In the genomic region with DNA sequence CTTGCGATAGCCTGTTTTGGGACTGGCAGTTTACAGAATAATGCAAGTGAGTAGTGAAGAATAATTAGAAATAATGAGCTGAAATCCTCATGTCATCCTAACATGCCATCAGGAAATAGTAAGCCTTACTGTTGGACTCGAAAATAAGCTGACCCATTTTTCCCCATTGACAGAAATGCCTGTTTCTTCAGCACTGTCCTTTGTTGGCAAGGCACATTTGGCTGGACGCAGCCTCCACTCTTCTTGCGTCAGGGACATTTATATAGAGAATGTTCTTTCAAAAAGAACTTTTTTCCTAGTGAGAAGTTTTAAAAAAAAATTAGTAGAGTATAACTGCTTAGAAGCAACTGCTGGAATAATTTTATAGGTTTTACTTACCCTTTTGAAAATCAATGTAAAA, we compare ENCODE assay signal across 9 cellular contexts.
"Had no signal": no experiment of that assay in that cellular context is flagged by ENCODE, and none has a peak within 500 bp of the region (broad histone marks: within the 10 kb centered on the region; RNA-seq: fewer than 3 reads in every experiment).

No MANE protein-coding gene starts in this region.

- H3K36me3 Mint-ChIP-seq: naive B cell had no signal

- H3K9me3 ChIP-seq: lower lobe of right lung, tibial nerve had no signal

- H3K36me3 ChIP-seq: lower lobe of right lung, tibial nerve had no signal

- H3K4me3 ChIP-seq: lower lobe of right lung, tibial nerve had no signal

- ATAC-seq: activated CD4-positive, CD25-positive, alpha-beta regulatory T cell treated with anti-CD3 and anti-CD28 coated beads, Interleukin-2, amount 50 U/mL, for 24 hours; lower lobe of right lung had no signal

- H3K27me3 Mint-ChIP-seq: naive B cell had no signal

- H3K27ac ChIP-seq: lower lobe of right lung had no signal

- H3K27me3 ChIP-seq: tibial nerve had no signal

- DNase-seq: activated CD4-positive, alpha-beta T cell treated with anti-CD3 and anti-CD28 coated beads, Interleukin-2, amount 50 U/mL, for 4 hours; activated naive CD4-positive, alpha-beta T cell treated with anti-CD3 and anti-CD28 coated beads, Interleukin-2, amount 50 U/mL, for 16 hours; activated T-cell treated with anti-CD3 and anti-CD28 coated beads, Interleukin-2, amount 50 U/mL, for 1 hour; kidney; lower lobe of right lung; naive B cell; SW 1271 had no signal
